Comparison of ENCODE assay signal across 1 cellular context in genomic region chr4:88591787-88592599, GRCh38.
TF ChIP-seq lines count a peak whose summit lies in the region.

Gene HERC3 (plus strand): TSS chr4:88592480. CDS start chr4:88605824, 13,344 bp downstream.

TF ChIP-seq in HepG2, 621 proteins besides CTCF, POLR2A, EP300 and RAD21 (continued from another document and continues in another):
- peak; percentile 28; the same call in 1 of the 2 replicates for TF ChIP-seq ZHX2 (IDR thresholded peaks at IDR 0.05; ENCODE audit: low read depth)
- TF ChIP-seq ZHX2 (CRISPR knock-in tag; IDR thresholded peaks at IDR 0.05; ENCODE audit: borderline replicate concordance), result no peak
- TF ChIP-seq MIER2 (CRISPR knock-in tag; IDR thresholded peaks at IDR 0.05), result no peak
- no peak for TF ChIP-seq KAT2B (IDR thresholded peaks at IDR 0.05; ENCODE audit: borderline replicate concordance, low read depth, low read length)
- no peak for TF ChIP-seq ZNF740 (CRISPR knock-in tag; IDR thresholded peaks at IDR 0.05)
- peak; percentile 45; the same call in 1 of the 2 replicates for TF ChIP-seq CHCHD3 (CRISPR knock-in tag; IDR thresholded peaks at IDR 0.05)
- TF ChIP-seq POGZ (CRISPR knock-in tag; IDR thresholded peaks at IDR 0.05), result 0 out of 2 replicates have a peak, but pooled peaks have one; percentile 8
- TF ChIP-seq ZNF350 (CRISPR knock-in tag; IDR thresholded peaks at IDR 0.05; ENCODE audit: borderline replicate concordance, low read depth), result 0 out of 2 replicates have a peak, but pooled peaks have one; percentile 66
- TF ChIP-seq ZNF235 (CRISPR knock-in tag; IDR thresholded peaks at IDR 0.05; ENCODE audit: borderline replicate concordance), result no peak
- no peak for TF ChIP-seq ZNF766 (CRISPR knock-in tag; IDR thresholded peaks at IDR 0.05; ENCODE audit: borderline replicate concordance)
- TF ChIP-seq TEAD2 (CRISPR knock-in tag; IDR thresholded peaks at IDR 0.05), result no peak
- no peak for TF ChIP-seq SKIL (CRISPR knock-in tag; IDR thresholded peaks at IDR 0.05; ENCODE audit: borderline replicate concordance)
- TF ChIP-seq ZSCAN12 (CRISPR knock-in tag; IDR thresholded peaks at IDR 0.05), result no peak
- TF ChIP-seq ZNF441 (CRISPR knock-in tag; IDR thresholded peaks at IDR 0.05; ENCODE audit: borderline replicate concordance), result no peak
- no peak for TF ChIP-seq ZMYM2 (CRISPR knock-in tag; IDR thresholded peaks at IDR 0.05)
- no peak for TF ChIP-seq SMAD3 (CRISPR knock-in tag; IDR thresholded peaks at IDR 0.05)
- TF ChIP-seq HNRNPK (IDR thresholded peaks at IDR 0.05; ENCODE audit: low read depth, low read length, poor library complexity, severe bottlenecking), result no peak
- no peak for TF ChIP-seq ZNF260 (CRISPR knock-in tag; IDR thresholded peaks at IDR 0.05; ENCODE audit: borderline replicate concordance, low read depth)
- no peak for TF ChIP-seq IKZF4 (CRISPR knock-in tag; IDR thresholded peaks at IDR 0.05; ENCODE audit: borderline replicate concordance, low read depth, not compliant biosample characterization)
- no peak for TF ChIP-seq MBD4 (IDR thresholded peaks at IDR 0.05; ENCODE audit: borderline replicate concordance, low read length)
- peak; percentile 99 for TF ChIP-seq SP2 (CRISPR knock-in tag; IDR thresholded peaks at IDR 0.05)
- TF ChIP-seq SNAI1 (CRISPR knock-in tag; IDR thresholded peaks at IDR 0.05; ENCODE audit: borderline replicate concordance), result no peak
- no peak for TF ChIP-seq DNMT3B (CRISPR knock-in tag; conservative IDR thresholded peaks at IDR 0.05)
- no peak for TF ChIP-seq SCMH1 (CRISPR knock-in tag; IDR thresholded peaks at IDR 0.05; ENCODE audit: borderline replicate concordance)
- TF ChIP-seq ZNF777 (CRISPR knock-in tag; IDR thresholded peaks at IDR 0.05), result peak; percentile 89
- no peak; the same call in 1 of the 2 replicates for TF ChIP-seq SAFB2 (CRISPR knock-in tag; IDR thresholded peaks at IDR 0.05; ENCODE audit: borderline replicate concordance, low read depth)
- no peak for TF ChIP-seq PCBP2 (optimal IDR thresholded peaks at IDR 0.05; ENCODE audit: low read depth, low read length, poor library complexity, severe bottlenecking)
- TF ChIP-seq ZNF335 (CRISPR knock-in tag; IDR thresholded peaks at IDR 0.05), result no peak
- TF ChIP-seq NFKB2 (CRISPR knock-in tag; IDR thresholded peaks at IDR 0.05; ENCODE audit: borderline replicate concordance), result 0 out of 2 replicates have a peak, but pooled peaks have one; percentile 37
- no peak for TF ChIP-seq ZNF496 (CRISPR knock-in tag; IDR thresholded peaks at IDR 0.05; ENCODE audit: insufficient replicate concordance)
- TF ChIP-seq ZSCAN20 (CRISPR knock-in tag; IDR thresholded peaks at IDR 0.05; ENCODE audit: borderline replicate concordance), result peak; percentile 44; the same call in 1 of the 2 replicates
- 0 out of 2 replicates have a peak, but pooled peaks have one; percentile 39 for TF ChIP-seq ZNF562 (CRISPR knock-in tag; IDR thresholded peaks at IDR 0.05; ENCODE audit: borderline replicate concordance)
- peak; percentile 53 for TF ChIP-seq PHF20 (CRISPR knock-in tag; IDR thresholded peaks at IDR 0.05)
- TF ChIP-seq ATF3 (CRISPR knock-in tag; IDR thresholded peaks at IDR 0.05), result no peak
- TF ChIP-seq ZNF841 (CRISPR knock-in tag; IDR thresholded peaks at IDR 0.05; ENCODE audit: borderline replicate concordance), result no peak; the same call in 1 of the 2 replicates
- no peak for TF ChIP-seq DMTF1 (CRISPR knock-in tag; IDR thresholded peaks at IDR 0.05)
- TF ChIP-seq GRHL1 (CRISPR knock-in tag; conservative IDR thresholded peaks at IDR 0.05), result no peak
- no peak for TF ChIP-seq HIVEP1 (CRISPR knock-in tag; IDR thresholded peaks at IDR 0.05)
- no peak for TF ChIP-seq ZSCAN9 (CRISPR knock-in tag; IDR thresholded peaks at IDR 0.05; ENCODE audit: borderline replicate concordance)
- TF ChIP-seq ZNF33B (CRISPR knock-in tag; IDR thresholded peaks at IDR 0.05), result no peak
- TF ChIP-seq ZNF142 (CRISPR knock-in tag; IDR thresholded peaks at IDR 0.05), result no peak
- TF ChIP-seq GABPB1 (CRISPR knock-in tag; IDR thresholded peaks at IDR 0.05), result peak; percentile 81
- TF ChIP-seq BCL6 (CRISPR knock-in tag; IDR thresholded peaks at IDR 0.05), result no peak
- TF ChIP-seq ZNF501 (CRISPR knock-in tag; IDR thresholded peaks at IDR 0.05), result peak; percentile 58; the same call in 1 of the 2 replicates
- peak; percentile 46; the same call in 1 of the 2 replicates for TF ChIP-seq KMT2A (CRISPR knock-in tag; IDR thresholded peaks at IDR 0.05)
- TF ChIP-seq HNF4G (IDR thresholded peaks at IDR 0.05; ENCODE audit: borderline replicate concordance, low read depth, low read length), result no peak
- no peak for TF ChIP-seq HNF4G (CRISPR knock-in tag; IDR thresholded peaks at IDR 0.05; ENCODE audit: borderline replicate concordance, low read depth)
- peak; percentile 54; the same call in 1 of the 2 replicates for TF ChIP-seq HOXD1 (CRISPR knock-in tag; IDR thresholded peaks at IDR 0.05)
- no peak for TF ChIP-seq ELF3 (CRISPR knock-in tag; IDR thresholded peaks at IDR 0.05)
- no peak for TF ChIP-seq NR3C1 (CRISPR knock-in tag; IDR thresholded peaks at IDR 0.05)
- peak; percentile 51; the same call in 1 of the 2 replicates for TF ChIP-seq ZNF816 (CRISPR knock-in tag; IDR thresholded peaks at IDR 0.05; ENCODE audit: borderline replicate concordance)
